21 cellular contexts compared by ENCODE assay signal in the genomic region with DNA sequence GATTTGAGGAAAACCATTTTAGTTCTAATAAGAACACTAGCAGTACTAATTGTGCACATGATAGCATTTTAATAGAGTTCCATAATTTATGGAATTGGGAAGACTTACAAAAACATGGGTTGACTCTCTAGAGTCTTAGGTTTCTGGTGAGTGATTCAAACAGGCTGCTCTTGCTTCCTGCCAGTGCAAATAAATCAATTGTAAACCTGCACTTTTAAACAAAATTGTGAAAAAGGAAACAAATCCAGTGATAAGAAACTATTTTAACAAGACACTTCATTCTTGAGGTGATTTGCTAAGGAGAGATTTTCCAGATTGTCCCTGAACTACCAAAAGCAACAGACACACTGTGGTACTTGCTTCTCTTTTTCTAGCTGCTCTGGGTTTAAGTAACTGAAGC.
A peak's percentile ranks its signal among the peaks of the same experiment; 100 is the strongest.
DNase-seq lines count a peak whose midpoint lies in the region; ATAC-seq and TF ChIP-seq lines count a peak whose summit lies in the region.
"Had no signal": no experiment of that assay in that cellular context is flagged by ENCODE, and none has a peak within 500 bp of the region (broad histone marks: within the 10 kb centered on the region; RNA-seq: fewer than 3 reads in every experiment).

No MANE protein-coding gene starts in this region.

- no peak overlapping the region for H2AFZ ChIP-seq in fibroblast of lung (ENCODE audit: low read length)
- H2AFZ ChIP-seq in GM23248, result no peak overlapping the region

- H3K27ac ChIP-seq in heart left ventricle (peak overlapping the region in 9 of 12 donors; percentile 60 to 86 (median 83)), fibroblast of lung (ENCODE audit: insufficient read depth, low read length) (no peak overlapping the region), tibial artery (peak overlapping the region; percentile 84 to 85), GM23248 (no peak overlapping the region)
- H3K27ac ChIP-seq: 22Rv1, RWPE1 had no signal

- peaks cover 8% of the 10 kb centered on the region for H3K27me3 Mint-ChIP-seq in nephron progenitor cell (ENCODE audit: low read depth, poor library complexity)

- no peak overlapping the region for H3K4me3 Mint-ChIP-seq in nephron progenitor cell
- H3K4me3 Mint-ChIP-seq: CD4-positive, alpha-beta T cell; H9 had no signal

- no peaks in the 10 kb centered on the region for H3K9me2 ChIP-seq in GM23248 (ENCODE audit: insufficient read depth)

- ATAC-seq in heart left ventricle (no peak), left ventricle myocardium superior (no peak), GM21526 (IDR thresholded peaks at IDR 0.05; ENCODE audit: low FRiP score, unreplicated experiment) (no peak), GM21825 (IDR thresholded peaks at IDR 0.05; ENCODE audit: unreplicated experiment) (no peak)
- ATAC-seq: PC-3 had no signal

- H3F3A ChIP-seq in GM23248 (ENCODE audit: insufficient read depth), result peaks cover 47% of the 10 kb centered on the region

- peaks cover 0 to 25% (median 10%) of the 10 kb centered on the region in 12 donors for H3K9me3 ChIP-seq in heart left ventricle
- H3K9me3 ChIP-seq in fibroblast of lung (ENCODE audit: control insufficient read depth, insufficient read depth, low read depth, low read length), result no peaks in the 10 kb centered on the region
- H3K9me3 ChIP-seq in tibial artery, result peaks cover 0 to 16% (median 0%) of the 10 kb centered on the region in 3 donors
- H3K9me3 ChIP-seq in GM23248 (ENCODE audit: low read depth), result no peaks in the 10 kb centered on the region
- H3K9me3 ChIP-seq: BE2C had no signal

- TF ChIP-seq CTCF in heart left ventricle (IDR thresholded peaks at IDR 0.05) (no peak), fibroblast of lung (conservative IDR thresholded peaks at IDR 0.05 in 1 of 2, IDR thresholded peaks at IDR 0.05 in 1 of 2; ENCODE audit: low read depth in 1 of 2, low read length in 2 of 2) (no peak), nephron progenitor cell (IDR thresholded peaks at IDR 0.05) (no peak), tibial artery (IDR thresholded peaks at IDR 0.05) (no peak)

- H3K27me3 ChIP-seq in heart left ventricle (no peaks in the 10 kb centered on the region), fibroblast of lung (ENCODE audit: control insufficient read depth, insufficient read depth, low read length) (no peaks in the 10 kb centered on the region), tibial artery (no peaks in the 10 kb centered on the region), GM23248 (replicated peaks; ENCODE audit: insufficient read depth) (no peaks in the 10 kb centered on the region)
- H3K27me3 ChIP-seq: BE2C, MG63 had no signal

- DNase-seq in heart left ventricle, result no peak
- DNase-seq in left ventricle myocardium superior, result no peak
- DNase-seq in fibroblast of lung (ENCODE audit: low read depth in 2 of 2), result peak; percentile 54 to 55
- DNase-seq in nephron progenitor cell, result no peak
- DNase-seq in tibial artery, result no peak
- DNase-seq in GM23248, result no peak
- DNase-seq: BE2C; CD4-positive, alpha-beta T cell; EL; H9; Karpas-422; MG63; NCI-H187 treated with DMSO at 0.1 percent for 48 hours; NCI-H2171; NCI-H446 treated with DMSO at 0.1 percent for 48 hours; NCI-H774; PC-3 had no signal

- H3K4me2 ChIP-seq in fibroblast of lung (ENCODE audit: extremely low read depth, insufficient read depth, low read length), result no peak overlapping the region
- H3K4me2 ChIP-seq in GM23248 (ENCODE audit: unreplicated experiment), result no peak overlapping the region

- no peaks in the 10 kb centered on the region for H4K20me1 ChIP-seq in fibroblast of lung (ENCODE audit: control insufficient read depth, extremely low read depth, insufficient read depth, low read length)
- no peaks in the 10 kb centered on the region for H4K20me1 ChIP-seq in GM23248 (ENCODE audit: insufficient read depth)

- H3K9me3 Mint-ChIP-seq in nephron progenitor cell, result peaks cover 31% of the 10 kb centered on the region

- H3K79me2 ChIP-seq in fibroblast of lung (ENCODE audit: control insufficient read depth, insufficient read depth, low read length) (no peaks in the 10 kb centered on the region), GM23248 (ENCODE audit: insufficient read depth) (peaks cover 66% of the 10 kb centered on the region)

- H3K4me3 ChIP-seq in heart left ventricle (no peak overlapping the region), fibroblast of lung (replicated peaks in 1 of 4; ENCODE audit: control extremely low read depth in 1 of 4, insufficient read depth in 1 of 4, low read depth in 3 of 4, low read length in 4 of 4) (no peak overlapping the region), tibial artery (no peak overlapping the region), GM23248 (no peak overlapping the region)
- H3K4me3 ChIP-seq: MG63 had no signal

- in situ Hi-C loops in GM23248 (cut with MboI), result no loop called here

- peaks cover 12% of the 10 kb centered on the region for H3K36me3 Mint-ChIP-seq in nephron progenitor cell (ENCODE audit: low read depth)

- peak overlapping the region; percentile 19 for H3K27ac Mint-ChIP-seq in nephron progenitor cell
- H3K27ac Mint-ChIP-seq: CD4-positive, alpha-beta T cell; H9 had no signal

- no peak for TF ChIP-seq POLR2A in heart left ventricle (IDR thresholded peaks at IDR 0.05)

- intact Hi-C loops in heart left ventricle (cut with DNase I) (loop anchor here in 4 of 10 donors (5.0 to 10.0 kb wide), 4 partner anchors 72 to 190 kb away; partner anchors contain the start of gene CACNA1C (in 1 of the 4)), left ventricle myocardium superior (cut with micrococcal nuclease) (no loop called here), tibial artery (cut with DNase I; ENCODE audit: low total_unique reads) (loop anchor here (10.0 kb wide), 1 partner anchor 110 kb away; the partner anchor contains the start of gene CACNA1C)

- H3K4me1 Mint-ChIP-seq in nephron progenitor cell, result peaks cover 43% of the 10 kb centered on the region

- H3K36me3 ChIP-seq in heart left ventricle, result peaks cover 0 to 9% (median 0%) of the 10 kb centered on the region in 9 donors
- H3K36me3 ChIP-seq in fibroblast of lung (ENCODE audit: control insufficient read depth, insufficient read depth, low read length), result no peaks in the 10 kb centered on the region
- peaks cover 0 to 13% (median 0%) of the 10 kb centered on the region in 3 donors for H3K36me3 ChIP-seq in tibial artery
- H3K36me3 ChIP-seq in GM23248 (ENCODE audit: low read depth), result no peaks in the 10 kb centered on the region
- H3K36me3 ChIP-seq: BE2C had no signal

- H3K4me1 ChIP-seq in heart left ventricle (peaks cover 4 to 79% (median 54%) of the 10 kb centered on the region in 12 donors), fibroblast of lung (ENCODE audit: control insufficient read depth, extremely low read depth, insufficient read depth, low read length) (peaks cover 30% of the 10 kb centered on the region), tibial artery (peaks cover 11 to 78% (median 58%) of the 10 kb centered on the region in 4 donors), GM23248 (ENCODE audit: insufficient read depth) (peaks cover 39% of the 10 kb centered on the region)
- H3K4me1 ChIP-seq: BE2C had no signal

- H3K9ac ChIP-seq in fibroblast of lung (ENCODE audit: insufficient read depth, low read length), result no peak overlapping the region
- no peak overlapping the region for H3K9ac ChIP-seq in GM23248

Comparison
In these comparisons a context has a peak if more than half of its experiments do, and no peak if none do; other contexts are left out.
1. DNase-seq: peak in fibroblast of lung (2 of 2); none in heart left ventricle (0 of 5), left ventricle myocardium superior (single experiment), nephron progenitor cell (single experiment), tibial artery (0 of 2) and GM23248 (single experiment).
2. H3K27ac ChIP-seq: peak in heart left ventricle (9 of 12) and tibial artery (2 of 2); none in fibroblast of lung (single experiment) and GM23248 (single experiment).